8 cellular contexts compared by ENCODE assay signal in genomic region chr17:30727517-30727916, GRCh38.
DNase-seq lines count a peak whose midpoint lies in the region; ATAC-seq and TF ChIP-seq lines count a peak whose summit lies in the region.
"Not testable (repeated sequence)": the region's sequence is repeated elsewhere in the genome, so short reads cannot be mapped to it uniquely, and the experiment has no call there.

No MANE protein-coding gene starts in this region.

- not testable (repeated sequence) for H3K27me3 ChIP-seq in left lung, stomach

- peak overlapping the region in 6 of 7 donors; percentile 51 to 92 (median 64) for H3K27ac Mint-ChIP-seq in CD14-positive monocyte
- not testable (repeated sequence) for H3K27ac Mint-ChIP-seq in IgD-negative memory B cell; activated CD4-positive, alpha-beta memory T cell treated with anti-CD3 and anti-CD28 coated beads, Interleukin-2, amount 10 ng/mL, durations not matched to agents 7 days and 5 days; activated T-helper 2 cell treated with anti-CD3 and anti-CD28 coated beads, Interferon-gamma antibody, Interleukin-2, Interleukin-4, amounts not matched to agents 10 μg/mL and 5 μg/mL and 100 μg/mL, durations not matched to agents 14 hours and 24 hours and 36 hours
- peak overlapping the region; percentile 18 for H3K27ac Mint-ChIP-seq in endothelial cell (ENCODE audit: unreplicated experiment)
- peak overlapping the region; percentile 71 for H3K27ac Mint-ChIP-seq in neural crest cell (ENCODE audit: unreplicated experiment)

- H3K36me3 ChIP-seq in left lung, stomach: not testable (repeated sequence)

- not testable (repeated sequence) for H3K4me3 Mint-ChIP-seq in CD14-positive monocyte; activated CD4-positive, alpha-beta memory T cell treated with anti-CD3 and anti-CD28 coated beads, Interleukin-2, amount 10 ng/mL, durations not matched to agents 7 days and 5 days; activated T-helper 2 cell treated with anti-CD3 and anti-CD28 coated beads, Interferon-gamma antibody, Interleukin-2, Interleukin-4, amounts not matched to agents 10 μg/mL and 5 μg/mL and 100 μg/mL, durations not matched to agents 14 hours and 24 hours and 36 hours (ENCODE audit: low read depth); endothelial cell (ENCODE audit: unreplicated experiment)
- H3K4me3 Mint-ChIP-seq in IgD-negative memory B cell, result peak overlapping the region in 3 of 4 donors; percentile 2 to 55 (median 20)
- H3K4me3 Mint-ChIP-seq in neural crest cell, result peak overlapping the region; percentile 47

- not testable (repeated sequence) for TF ChIP-seq POLR2A in stomach (IDR thresholded peaks at IDR 0.05)

- TF ChIP-seq EP300 in stomach (IDR thresholded peaks at IDR 0.05), result not testable (repeated sequence)

- peaks cover 0 to 25% of the 10 kb centered on the region in 2 donors for H3K4me1 ChIP-seq in left lung
- H3K4me1 ChIP-seq in stomach, result not testable (repeated sequence)

- not testable (repeated sequence) for H3K4me3 ChIP-seq in left lung, stomach

- H3K9me3 Mint-ChIP-seq in CD14-positive monocyte; IgD-negative memory B cell; activated CD4-positive, alpha-beta memory T cell treated with anti-CD3 and anti-CD28 coated beads, Interleukin-2, amount 10 ng/mL, durations not matched to agents 7 days and 5 days; activated T-helper 2 cell treated with anti-CD3 and anti-CD28 coated beads, Interferon-gamma antibody, Interleukin-2, Interleukin-4, amounts not matched to agents 10 μg/mL and 5 μg/mL and 100 μg/mL, durations not matched to agents 14 hours and 24 hours and 36 hours; endothelial cell (ENCODE audit: unreplicated experiment); neural crest cell: not testable (repeated sequence)

- DNase-seq in CD14-positive monocyte (ENCODE audit: low spot score); endothelial cell (ENCODE audit: low spot score); neural crest cell (ENCODE audit: low read depth, low spot score): not testable (repeated sequence)
- DNase-seq in activated CD4-positive, alpha-beta memory T cell treated with anti-CD3 and anti-CD28 coated beads, Interleukin-2, amount 10 ng/mL, durations not matched to agents 7 days and 5 days, result peak; percentile 9
- peak; percentile 6 for DNase-seq in activated T-helper 2 cell treated with anti-CD3 and anti-CD28 coated beads, Interferon-gamma antibody, Interleukin-2, Interleukin-4, amounts not matched to agents 10 μg/mL and 5 μg/mL and 100 μg/mL, durations not matched to agents 14 hours and 24 hours and 36 hours (ENCODE audit: low spot score)
- peak; percentile 12 to 20 for DNase-seq in left lung
- peak; percentile 5 for DNase-seq in stomach

- POLR2A ChIA-PET in activated CD4-positive, alpha-beta memory T cell treated with anti-CD3 and anti-CD28 coated beads, Interleukin-2, amount 10 ng/mL, durations not matched to agents 7 days and 5 days (lab: Charles Lee), result not testable (repeated sequence)

- TF ChIP-seq CTCF in CD14-positive monocyte (IDR thresholded peaks at IDR 0.05); endothelial cell (IDR thresholded peaks at IDR 0.05; ENCODE audit: unreplicated experiment); left lung (IDR thresholded peaks at IDR 0.05); neural crest cell (conservative IDR thresholded peaks at IDR 0.05); stomach (IDR thresholded peaks at IDR 0.05): not testable (repeated sequence)

- intact Hi-C loops in CD14-positive monocyte (cut with micrococcal nuclease); activated T-helper 2 cell treated with anti-CD3 and anti-CD28 coated beads, Interferon-gamma antibody, Interleukin-2, Interleukin-4, amounts not matched to agents 10 μg/mL and 5 μg/mL and 100 μg/mL, durations not matched to agents 14 hours and 24 hours and 36 hours (cut with micrococcal nuclease); left lung (cut with DNase I); stomach (cut with DNase I; ENCODE audit: low total_unique reads): not testable (repeated sequence)

- CTCF ChIA-PET in activated CD4-positive, alpha-beta memory T cell treated with anti-CD3 and anti-CD28 coated beads, Interleukin-2, amount 10 ng/mL, durations not matched to agents 7 days and 5 days (lab: Charles Lee), result not testable (repeated sequence)

- ATAC-seq in left lung, result not testable (repeated sequence)

- 73 to 86% (median 82%) methylated on average over 6 to 8 of the region's 8 CpGs for WGBS in stomach, 5 donors

- H3K9me3 ChIP-seq in left lung, stomach: not testable (repeated sequence)

- H3K4me1 Mint-ChIP-seq in CD14-positive monocyte, result peaks cover 48% of the 10 kb centered on the region
- not testable (repeated sequence) for H3K4me1 Mint-ChIP-seq in IgD-negative memory B cell; activated T-helper 2 cell treated with anti-CD3 and anti-CD28 coated beads, Interferon-gamma antibody, Interleukin-2, Interleukin-4, amounts not matched to agents 10 μg/mL and 5 μg/mL and 100 μg/mL, durations not matched to agents 14 hours and 24 hours and 36 hours (ENCODE audit: low read depth); endothelial cell (ENCODE audit: unreplicated experiment)
- peaks cover 12% of the 10 kb centered on the region for H3K4me1 Mint-ChIP-seq in activated CD4-positive, alpha-beta memory T cell treated with anti-CD3 and anti-CD28 coated beads, Interleukin-2, amount 10 ng/mL, durations not matched to agents 7 days and 5 days
- H3K4me1 Mint-ChIP-seq in neural crest cell, result peaks cover 11% of the 10 kb centered on the region

- not testable (repeated sequence) for H3K27me3 Mint-ChIP-seq in CD14-positive monocyte (ENCODE audit: low read depth in 3 of 3); IgD-negative memory B cell; activated CD4-positive, alpha-beta memory T cell treated with anti-CD3 and anti-CD28 coated beads, Interleukin-2, amount 10 ng/mL, durations not matched to agents 7 days and 5 days; activated T-helper 2 cell treated with anti-CD3 and anti-CD28 coated beads, Interferon-gamma antibody, Interleukin-2, Interleukin-4, amounts not matched to agents 10 μg/mL and 5 μg/mL and 100 μg/mL, durations not matched to agents 14 hours and 24 hours and 36 hours (ENCODE audit: low read depth); endothelial cell (ENCODE audit: unreplicated experiment); neural crest cell (ENCODE audit: low read depth)

- H3K36me3 Mint-ChIP-seq in CD14-positive monocyte; IgD-negative memory B cell; activated CD4-positive, alpha-beta memory T cell treated with anti-CD3 and anti-CD28 coated beads, Interleukin-2, amount 10 ng/mL, durations not matched to agents 7 days and 5 days (ENCODE audit: low read depth); activated T-helper 2 cell treated with anti-CD3 and anti-CD28 coated beads, Interferon-gamma antibody, Interleukin-2, Interleukin-4, amounts not matched to agents 10 μg/mL and 5 μg/mL and 100 μg/mL, durations not matched to agents 14 hours and 24 hours and 36 hours (ENCODE audit: low read depth); endothelial cell (ENCODE audit: low read depth, unreplicated experiment); neural crest cell (ENCODE audit: low read depth): not testable (repeated sequence)

- not testable (repeated sequence) for H3K27ac ChIP-seq in left lung, stomach
